In the genomic region with DNA sequence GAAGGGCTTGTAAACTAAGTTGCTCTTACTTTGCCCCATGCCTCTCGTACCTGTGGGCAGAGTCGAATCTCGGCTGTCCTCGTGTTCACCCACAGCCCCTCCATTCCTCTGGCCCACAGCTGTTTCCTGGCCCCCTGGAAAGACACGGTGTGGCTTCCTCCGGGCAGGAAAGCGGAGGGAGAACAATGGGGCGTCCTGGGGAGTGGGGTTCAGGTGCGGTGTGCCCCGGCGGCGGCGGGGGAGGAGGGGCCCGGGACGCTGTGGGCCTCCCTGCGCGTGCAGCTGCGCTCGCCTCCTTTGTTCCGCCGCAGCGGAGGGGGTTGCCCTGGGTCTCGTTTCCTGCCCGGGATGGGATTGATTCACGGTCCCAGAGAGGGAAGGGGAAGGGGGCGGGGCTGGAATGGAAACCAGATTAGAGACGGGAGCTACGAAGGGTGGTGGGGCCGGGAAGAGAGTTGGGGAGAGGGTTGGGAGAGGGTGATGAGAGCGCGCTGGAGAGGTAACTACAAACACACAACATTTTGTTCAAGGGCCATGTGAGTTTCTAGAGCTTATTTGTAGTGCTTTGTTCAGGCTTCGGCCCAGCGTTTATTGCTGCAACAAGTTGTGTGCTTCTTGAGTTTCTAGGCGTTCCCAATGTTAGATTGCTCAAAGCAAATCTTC, we compare ENCODE assay signal across 1 cellular context.
TF ChIP-seq lines count a peak whose summit lies in the region.

No MANE protein-coding gene starts in this region.

TF ChIP-seq in HEK293, 187 proteins besides CTCF, POLR2A, EP300 and RAD21 (continued from another document and continues in another):
- TF ChIP-seq ZNF398 (tag by site-specific recombination; IDR thresholded peaks at IDR 0.05) (peak; percentile 88), YY1 (tag by site-specific recombination; IDR thresholded peaks at IDR 0.05) (no peak), HOXD13 (CRISPR knock-in tag; IDR thresholded peaks at IDR 0.05; ENCODE audit: borderline replicate concordance) (no peak), ZSCAN30 (tag by site-specific recombination; IDR thresholded peaks at IDR 0.05) (no peak), ZNF747 (tag by site-specific recombination; IDR thresholded peaks at IDR 0.05) (no peak), ZNF76 (tag by site-specific recombination; IDR thresholded peaks at IDR 0.05; ENCODE audit: borderline replicate concordance, low read depth) (no peak), ZNF830 (tag by site-specific recombination; IDR thresholded peaks at IDR 0.05; ENCODE audit: low read depth) (no peak), ZNF510 (tag by site-specific recombination; IDR thresholded peaks at IDR 0.05; ENCODE audit: insufficient replicate concordance) (no peak), ZBTB20 (tag by site-specific recombination; IDR thresholded peaks at IDR 0.05) (peak; percentile 83), ZNF148 (tag by site-specific recombination; IDR thresholded peaks at IDR 0.05; ENCODE audit: borderline replicate concordance) (no peak), ZNF174 (tag by site-specific recombination; IDR thresholded peaks at IDR 0.05) (no peak), BCL11B (tag by site-specific recombination; IDR thresholded peaks at IDR 0.05; ENCODE audit: low read depth) (no peak), ZNF530 (tag by site-specific recombination; IDR thresholded peaks at IDR 0.05; ENCODE audit: low read depth) (no peak), TCF7L2 (IDR thresholded peaks at IDR 0.05; ENCODE audit: borderline replicate concordance, low read depth, low read length) (peak; percentile 96; the same call in 1 of the 2 replicates), ZBTB17 (tag by site-specific recombination; IDR thresholded peaks at IDR 0.05) (peak; percentile 68), ZNF121 (tag by site-specific recombination; IDR thresholded peaks at IDR 0.05) (peak; percentile 85), ZXDB (tag by site-specific recombination; IDR thresholded peaks at IDR 0.05) (peak; percentile 69; the same call in 1 of the 2 replicates), ZNF48 (tag by site-specific recombination; IDR thresholded peaks at IDR 0.05) (no peak), ZEB2 (tag by site-specific recombination; IDR thresholded peaks at IDR 0.05) (peak; percentile 59; the same call in 1 of the 2 replicates), ZNF529 (tag by site-specific recombination; IDR thresholded peaks at IDR 0.05; ENCODE audit: insufficient replicate concordance) (no peak), HIC1 (tag by site-specific recombination; IDR thresholded peaks at IDR 0.05) (peak; percentile 66; the same call in 1 of the 2 replicates), ZFHX2 (tag by site-specific recombination; conservative IDR thresholded peaks at IDR 0.05) (peak; percentile 47), ZSCAN23 (tag by site-specific recombination; IDR thresholded peaks at IDR 0.05) (no peak), ZNF202 (tag by site-specific recombination; IDR thresholded peaks at IDR 0.05; ENCODE audit: borderline replicate concordance) (no peak), ZNF157 (tag by site-specific recombination; IDR thresholded peaks at IDR 0.05) (no peak), ZNF501 (tag by site-specific recombination; IDR thresholded peaks at IDR 0.05) (peak; percentile 88), ZNF837 (tag by site-specific recombination; IDR thresholded peaks at IDR 0.05) (no peak), MYNN (tag by site-specific recombination; IDR thresholded peaks at IDR 0.05; ENCODE audit: borderline replicate concordance) (no peak), ZNF513 (tag by site-specific recombination; IDR thresholded peaks at IDR 0.05) (no peak), ZNF37A (tag by site-specific recombination; IDR thresholded peaks at IDR 0.05) (no peak), ZBTB49 (tag by site-specific recombination; IDR thresholded peaks at IDR 0.05; ENCODE audit: low read depth) (no peak), ZNF610 (tag by site-specific recombination; IDR thresholded peaks at IDR 0.05; ENCODE audit: borderline replicate concordance) (no peak), SALL2 (tag by site-specific recombination; IDR thresholded peaks at IDR 0.05; ENCODE audit: borderline replicate concordance) (no peak), ZNF133 (tag by site-specific recombination; IDR thresholded peaks at IDR 0.05) (no peak), ZNF138 (tag by site-specific recombination; IDR thresholded peaks at IDR 0.05; ENCODE audit: borderline replicate concordance) (no peak), GLI4 (tag by site-specific recombination; IDR thresholded peaks at IDR 0.05) (no peak), ZBTB10 (tag by site-specific recombination; IDR thresholded peaks at IDR 0.05) (peak; percentile 55; the same call in 1 of the 2 replicates), ZNF223 (tag by site-specific recombination; IDR thresholded peaks at IDR 0.05) (no peak)
- TF ChIP-seq, protein P1, sequence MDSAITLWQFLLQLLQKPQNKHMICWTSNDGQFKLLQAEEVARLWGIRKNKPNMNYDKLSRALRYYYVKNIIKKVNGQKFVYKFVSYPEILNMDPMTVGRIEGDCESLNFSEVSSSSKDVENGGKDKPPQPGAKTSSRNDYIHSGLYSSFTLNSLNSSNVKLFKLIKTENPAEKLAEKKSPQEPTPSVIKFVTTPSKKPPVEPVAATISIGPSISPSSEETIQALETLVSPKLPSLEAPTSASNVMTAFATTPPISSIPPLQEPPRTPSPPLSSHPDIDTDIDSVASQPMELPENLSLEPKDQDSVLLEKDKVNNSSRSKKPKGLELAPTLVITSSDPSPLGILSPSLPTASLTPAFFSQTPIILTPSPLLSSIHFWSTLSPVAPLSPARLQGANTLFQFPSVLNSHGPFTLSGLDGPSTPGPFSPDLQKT (IDR thresholded peaks at IDR 0.05; ENCODE audit: borderline replicate concordance, low read depth, low read length), result no peak
- TF ChIP-seq, protein P2, sequence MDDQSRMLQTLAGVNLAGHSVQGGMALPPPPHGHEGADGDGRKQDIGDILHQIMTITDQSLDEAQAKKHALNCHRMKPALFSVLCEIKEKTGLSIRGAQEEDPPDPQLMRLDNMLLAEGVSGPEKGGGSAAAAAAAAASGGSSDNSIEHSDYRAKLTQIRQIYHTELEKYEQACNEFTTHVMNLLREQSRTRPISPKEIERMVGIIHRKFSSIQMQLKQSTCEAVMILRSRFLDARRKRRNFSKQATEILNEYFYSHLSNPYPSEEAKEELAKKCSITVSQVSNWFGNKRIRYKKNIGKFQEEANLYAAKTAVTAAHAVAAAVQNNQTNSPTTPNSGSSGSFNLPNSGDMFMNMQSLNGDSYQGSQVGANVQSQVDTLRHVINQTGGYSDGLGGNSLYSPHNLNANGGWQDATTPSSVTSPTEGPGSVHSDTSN (CRISPR knock-in tag; IDR thresholded peaks at IDR 0.05), result no peak; the same call in 1 of the 2 replicates
- TF ChIP-seq, protein P3, sequence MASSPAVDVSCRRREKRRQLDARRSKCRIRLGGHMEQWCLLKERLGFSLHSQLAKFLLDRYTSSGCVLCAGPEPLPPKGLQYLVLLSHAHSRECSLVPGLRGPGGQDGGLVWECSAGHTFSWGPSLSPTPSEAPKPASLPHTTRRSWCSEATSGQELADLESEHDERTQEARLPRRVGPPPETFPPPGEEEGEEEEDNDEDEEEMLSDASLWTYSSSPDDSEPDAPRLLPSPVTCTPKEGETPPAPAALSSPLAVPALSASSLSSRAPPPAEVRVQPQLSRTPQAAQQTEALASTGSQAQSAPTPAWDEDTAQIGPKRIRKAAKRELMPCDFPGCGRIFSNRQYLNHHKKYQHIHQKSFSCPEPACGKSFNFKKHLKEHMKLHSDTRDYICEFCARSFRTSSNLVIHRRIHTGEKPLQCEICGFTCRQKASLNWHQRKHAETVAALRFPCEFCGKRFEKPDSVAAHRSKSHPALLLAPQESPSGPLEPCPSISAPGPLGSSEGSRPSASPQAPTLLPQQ (tag by site-specific recombination; IDR thresholded peaks at IDR 0.05), result peak; percentile 82
